16 cellular contexts compared by ENCODE assay signal in the genomic region with DNA sequence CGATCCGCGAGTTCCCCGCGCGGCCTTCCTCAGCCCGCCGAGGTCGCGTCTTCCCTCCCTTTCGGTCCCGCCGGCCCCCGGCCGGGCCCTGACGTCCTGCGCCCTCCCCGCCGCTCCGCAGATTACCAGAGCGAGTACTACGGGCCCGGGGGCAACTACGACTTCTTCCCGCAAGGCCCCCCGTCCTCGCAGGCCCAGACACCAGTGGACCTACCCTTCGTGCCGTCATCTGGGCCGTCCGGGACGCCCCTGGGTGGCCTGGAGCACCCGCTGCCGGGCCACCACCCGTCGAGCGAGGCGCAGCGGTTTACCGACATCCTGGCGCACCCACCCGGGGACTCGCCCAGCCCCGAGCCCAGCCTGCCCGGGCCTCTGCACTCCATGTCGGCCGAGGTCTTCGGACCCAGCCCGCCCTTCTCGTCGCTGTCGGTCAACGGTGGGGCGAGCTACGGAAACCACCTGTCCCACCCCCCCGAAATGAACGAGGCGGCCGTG. TPM values are rescaled to one million over a fixed set of nuclear protein-coding genes. Genes with fewer than 3 reads are reported as not detected.
DNase-seq lines count a peak whose midpoint lies in the region; ATAC-seq and TF ChIP-seq lines count a peak whose summit lies in the region.
"Had no signal": no experiment of that assay in that cellular context is flagged by ENCODE, and none has a peak within 500 bp of the region (broad histone marks: within the 10 kb centered on the region; RNA-seq: fewer than 3 reads in every experiment).

No MANE protein-coding gene starts in this region.

- in situ Hi-C loops in GM13977 (cut with MboI; ENCODE audit: low pct_unique_long_range_greater_than_20kb, low sequenced_read_pairs, unreplicated experiment) = no loop called here

- H3K9me2 ChIP-seq in OCI-LY7 (ENCODE audit: insufficient read depth, low read length) = no peaks in the 10 kb centered on the region

- H3K36me3 ChIP-seq in BLaER1 = peaks cover 6% of the 10 kb centered on the region; the same call in 1 of the 2 replicates
- H3K36me3 ChIP-seq in neuron (ENCODE audit: insufficient read depth, low read length) = no peaks in the 10 kb centered on the region
- no peaks in the 10 kb centered on the region for H3K36me3 ChIP-seq in OCI-LY7 (ENCODE audit: insufficient read depth, low read length)

- H3K27ac ChIP-seq in BLaER1 = no peak overlapping the region
- no peak overlapping the region for H3K27ac ChIP-seq in OCI-LY7 (ENCODE audit: low read depth, low read length, poor library complexity, severe bottlenecking)

- BruUV-seq in OCI-LY7 (replicated peaks; lab: Mats Ljungman, UMichigan) = no TSS peak

- H3K4me2 ChIP-seq in BLaER1 = no peak overlapping the region
- no peak overlapping the region for H3K4me2 ChIP-seq in OCI-LY7 (ENCODE audit: low read length)

- H3K4me1 ChIP-seq in BLaER1 (peaks cover 8% of the 10 kb centered on the region), neuron (ENCODE audit: insufficient read depth, low read length) (peaks cover 21% of the 10 kb centered on the region), OCI-LY7 (ENCODE audit: insufficient read depth, low read length, poor library complexity, severe bottlenecking) (peaks cover 2% of the 10 kb centered on the region)

- H2AFZ ChIP-seq in neuron (ENCODE audit: low read depth, low read length) = peak overlapping the region; percentile 54
- H2AFZ ChIP-seq in OCI-LY7 (ENCODE audit: low read length) = no peak overlapping the region

- H3K9ac ChIP-seq in BLaER1 = no peak overlapping the region

- peaks cover 100% of the 10 kb centered on the region for H3K27me3 ChIP-seq in BLaER1
- H3K27me3 ChIP-seq in neuron (ENCODE audit: insufficient read depth, low read length) = peaks cover 98% of the 10 kb centered on the region

- H3K4me3 ChIP-seq in BLaER1 (peak overlapping the region; percentile 47), epithelial cell of proximal tubule (ENCODE audit: low read depth, low read length) (peak overlapping the region; percentile 31), neuron (ENCODE audit: low read length) (no peak overlapping the region), OCI-LY7 (ENCODE audit: low read depth, low read length, poor library complexity, severe bottlenecking) (no peak overlapping the region)
- H3K4me3 ChIP-seq: mucosa of descending colon had no signal

- CTCF ChIA-PET in OCI-LY7 (lab: Charles Lee; ENCODE audit: unreplicated experiment) = no interaction called here

- POLR2A ChIA-PET in OCI-LY7 (lab: Charles Lee) = no interaction called here

- no peak for ATAC-seq in GM19452 (IDR thresholded peaks at IDR 0.05; ENCODE audit: unreplicated experiment)

- intact Hi-C loops in OCI-LY7 (cut with micrococcal nuclease; ENCODE audit: unreplicated experiment) = no loop called here

- peak; percentile 41 for DNase-seq in GM13977 (ENCODE audit: low spot score)
- no peak for DNase-seq in epithelial cell of proximal tubule (ENCODE audit: low read depth)
- DNase-seq in OCI-LY7 (ENCODE audit: low spot score) = no peak
- no peak for DNase-seq in NOMO-1 (lab: John Stamatoyannopoulos, UW; ENCODE audit: unreplicated experiment in 2 of 2)
- no peak for DNase-seq in HUDEP-2 (lab: John Stamatoyannopoulos, UW; ENCODE audit: unreplicated experiment in 76 of 76)
- DNase-seq: activated T-cell treated with anti-CD3 and anti-CD28 coated beads for 4 hours; anterior cingulate cortex; CD8-positive, alpha-beta memory T cell; KG1; NCI-H1436 treated with DMSO at 0.1 percent for 48 hours; NCI-H526 had no signal

- H3K79me2 ChIP-seq in OCI-LY7 (ENCODE audit: insufficient read depth, low read depth, low read length) = no peaks in the 10 kb centered on the region

- TF ChIP-seq CTCF in GM13977 (IDR thresholded peaks at IDR 0.05; ENCODE audit: extremely low read depth, insufficient read depth, missing control alignments) (no peak), epithelial cell of proximal tubule (conservative IDR thresholded peaks at IDR 0.05; ENCODE audit: low read depth, low read length) (no peak), OCI-LY7 (conservative IDR thresholded peaks at IDR 0.05; ENCODE audit: low read length) (no peak)

- H4K20me1 ChIP-seq in BLaER1 = peaks cover 77% of the 10 kb centered on the region
- no peaks in the 10 kb centered on the region for H4K20me1 ChIP-seq in OCI-LY7 (ENCODE audit: insufficient read depth, low read length)

- H3K9me3 ChIP-seq in BLaER1 (peaks cover 37% of the 10 kb centered on the region), neuron (ENCODE audit: low read length) (no peaks in the 10 kb centered on the region), OCI-LY7 (ENCODE audit: low read length) (no peaks in the 10 kb centered on the region)
- H3K9me3 ChIP-seq: mucosa of descending colon had no signal

RNA-seq across cellular contexts. Expression of a gene that starts 5.4 kb away (rescaled TPM):
- total RNA-seq in epithelial cell of proximal tubule = 43.1 and 51.9 TPM in 2 replicates
- not detected in 2 replicates for total RNA-seq in OCI-LY7 (2014; rRNA removed; shearing (Covaris generic))
- not detected in 2 replicates for total RNA-seq in OCI-LY7 (2022)
- total RNA-seq: mucosa of descending colon, pulmonary artery endothelial cell had no signal

RNA-seq across cellular contexts. Expression of a gene that starts 6.1 kb away (rescaled TPM):
- total RNA-seq in epithelial cell of proximal tubule (70.2 and 78.9 TPM in 2 replicates), OCI-LY7 (2022) (88.0 and 94.3 TPM in 2 replicates)
- 71.7 and 83.5 TPM in 2 replicates for total RNA-seq in OCI-LY7 (2014; rRNA removed; shearing (Covaris generic))

Comparison
In these comparisons a context has a peak if more than half of its experiments do, and no peak if none do; other contexts are left out.
1. H3K4me3 ChIP-seq: peak in BLaER1 (single experiment) and epithelial cell of proximal tubule (single experiment); none in neuron (single experiment) and OCI-LY7 (single experiment).
2. RNA of a gene that starts 5.4 kb away (total RNA-seq): 43.1 to 51.9 TPM in epithelial cell of proximal tubule; not detected in OCI-LY7; every median in the first group is over 10 times any median in the second.